Comparison of ENCODE assay signal across 33 cellular contexts in genomic region chr7:27207348-27207985, GRCh38. TPM values are rescaled to one million over a fixed set of nuclear protein-coding genes. Genes with fewer than 3 reads are reported as not detected.
"Had no signal": no experiment of that assay in that cellular context is flagged by ENCODE, and none has a peak within 500 bp of the region (broad histone marks: within the 10 kb centered on the region; RNA-seq: fewer than 3 reads in every experiment).

No MANE protein-coding gene starts in this region.

- H3K36me3 ChIP-seq: ascending aorta, brain microvascular endothelial cell, gastroesophageal sphincter had no signal

- H3K4me1 ChIP-seq: parathyroid adenoma had no signal

- H3K9ac ChIP-seq: parathyroid adenoma had no signal

- H3K4me3 ChIP-seq: ascending aorta, gastroesophageal sphincter, testis had no signal

- DNase-seq: activated CD4-positive, alpha-beta memory T cell treated with anti-CD3 and anti-CD28 coated beads for 36 hours; activated CD4-positive, alpha-beta T cell treated with anti-CD3 and anti-CD28 coated beads, Interleukin-2, amount 10 ng/mL, durations not matched to agents 24 days and 14 days; activated CD4-positive, CD25-positive, alpha-beta regulatory T cell treated with anti-CD3 and anti-CD28 coated beads, Interleukin-2, amount 50 U/mL, for 72 hours; activated CD8-positive, alpha-beta memory T cell treated with anti-CD3 and anti-CD28 coated beads, Interleukin-2, amount 50 U/mL, for 48 hours; activated gamma-delta T cell; activated naive CD4-positive, alpha-beta T cell treated with anti-CD3 and anti-CD28 coated beads, Interleukin-2, amount 10 ng/mL, durations not matched to agents 7 days and 5 days; activated naive CD8-positive, alpha-beta T cell treated with anti-CD3 and anti-CD28 coated beads, Interleukin-2, amount 10 ng/mL, durations not matched to agents 7 days and 5 days; activated T-cell treated with anti-CD3 and anti-CD28 coated beads, Interleukin-2, amount 50 U/mL, for 24 hours; brain microvascular endothelial cell; cortex of kidney; hippocampal formation; kidney; naive thymus-derived CD8-positive, alpha-beta T cell; occipital lobe; right cardiac atrium; stimulated activated CD4-positive, alpha-beta T cell treated with anti-CD3 and anti-CD28 coated beads, Interleukin-2, amount 100 ng/mL, for 48 hours; stimulated activated naive CD4-positive, alpha-beta T cell treated with Interleukin-2 at 50 U/mL for 16 hours; T-helper 9 cell; testis had no signal

- H3K79me2 ChIP-seq: parathyroid adenoma had no signal

- H3K9me3 ChIP-seq: ascending aorta, gastroesophageal sphincter, testis had no signal

- H3K27ac ChIP-seq: ascending aorta, brain microvascular endothelial cell, gastroesophageal sphincter, parathyroid adenoma, testis had no signal

- ATAC-seq: gastroesophageal sphincter; left colon; naive thymus-derived CD8-positive, alpha-beta T cell; right cardiac atrium had no signal

- H2AFZ ChIP-seq: parathyroid adenoma had no signal

RNA-seq across cellular contexts. Expression of gene HOXA13, which starts 7.6 kb away (rescaled TPM):
- total RNA-seq: activated CD4-positive, alpha-beta memory T cell treated with anti-CD3 and anti-CD28 coated beads for 36 hours; activated CD4-positive, alpha-beta T cell treated with anti-CD3 and anti-CD28 coated beads, Interleukin-2, amount 10 ng/mL, durations not matched to agents 24 days and 14 days; activated CD8-positive, alpha-beta memory T cell treated with anti-CD3 and anti-CD28 coated beads for 36 hours; activated naive CD8-positive, alpha-beta T cell treated with anti-CD3 and anti-CD28 coated beads, Interleukin-2, amount 10 ng/mL, durations not matched to agents 7 days and 5 days; ascending aorta; cardiac septum; cerebellum; fibroblast of lung; naive thymus-derived CD8-positive, alpha-beta T cell; neural crest cell; occipital lobe; right cardiac atrium; T-helper 1 cell treated with Interleukin-12 subunit alpha and Interleukin-12 subunit beta and Interleukin-4 antibody, amounts not matched to agents 30 ng/mL and 1 ng/mL, for 36 hours; testis had no signal
- polyA plus RNA-seq: endothelial cell of umbilical vein; esophagus; fibroblast of lung; naive thymus-derived CD8-positive, alpha-beta T cell; right cardiac atrium had no signal

RNA-seq across cellular contexts. Expression of gene HOXA11, which starts 22.4 kb away (rescaled TPM):
- total RNA-seq: activated CD4-positive, alpha-beta memory T cell treated with anti-CD3 and anti-CD28 coated beads for 36 hours; activated CD4-positive, alpha-beta T cell treated with anti-CD3 and anti-CD28 coated beads, Interleukin-2, amount 10 ng/mL, durations not matched to agents 24 days and 14 days; activated CD8-positive, alpha-beta memory T cell treated with anti-CD3 and anti-CD28 coated beads for 36 hours; activated naive CD8-positive, alpha-beta T cell treated with anti-CD3 and anti-CD28 coated beads, Interleukin-2, amount 10 ng/mL, durations not matched to agents 7 days and 5 days; ascending aorta; cardiac septum; cerebellum; fibroblast of lung; naive thymus-derived CD8-positive, alpha-beta T cell; neural crest cell; occipital lobe; right cardiac atrium; T-helper 1 cell treated with Interleukin-12 subunit alpha and Interleukin-12 subunit beta and Interleukin-4 antibody, amounts not matched to agents 30 ng/mL and 1 ng/mL, for 36 hours had no signal
- polyA plus RNA-seq: esophagus; naive thymus-derived CD8-positive, alpha-beta T cell; right cardiac atrium had no signal

RNA-seq across cellular contexts. Expression of gene HOXA10, which starts 33.3 kb away (rescaled TPM):
- total RNA-seq: activated CD4-positive, alpha-beta memory T cell treated with anti-CD3 and anti-CD28 coated beads for 36 hours; activated CD4-positive, alpha-beta T cell treated with anti-CD3 and anti-CD28 coated beads, Interleukin-2, amount 10 ng/mL, durations not matched to agents 24 days and 14 days; activated naive CD8-positive, alpha-beta T cell treated with anti-CD3 and anti-CD28 coated beads, Interleukin-2, amount 10 ng/mL, durations not matched to agents 7 days and 5 days; ascending aorta; cardiac septum; cerebellum; naive thymus-derived CD8-positive, alpha-beta T cell; occipital lobe; right cardiac atrium; T-helper 1 cell treated with Interleukin-12 subunit alpha and Interleukin-12 subunit beta and Interleukin-4 antibody, amounts not matched to agents 30 ng/mL and 1 ng/mL, for 36 hours had no signal
- polyA plus RNA-seq: right cardiac atrium had no signal

RNA-seq across cellular contexts. Expression of gene EVX1, which starts 35.1 kb away (rescaled TPM):
- total RNA-seq: activated CD4-positive, alpha-beta memory T cell treated with anti-CD3 and anti-CD28 coated beads for 36 hours; activated CD4-positive, alpha-beta T cell treated with anti-CD3 and anti-CD28 coated beads, Interleukin-2, amount 10 ng/mL, durations not matched to agents 24 days and 14 days; activated CD8-positive, alpha-beta memory T cell treated with anti-CD3 and anti-CD28 coated beads for 36 hours; activated naive CD8-positive, alpha-beta T cell treated with anti-CD3 and anti-CD28 coated beads, Interleukin-2, amount 10 ng/mL, durations not matched to agents 7 days and 5 days; ascending aorta; cardiac septum; cerebellum; endothelial cell of umbilical vein; fibroblast of lung; fibroblast of villous mesenchyme; gastroesophageal sphincter; kidney; lower leg skin; naive thymus-derived CD8-positive, alpha-beta T cell; occipital lobe; right cardiac atrium; T-helper 1 cell treated with Interleukin-12 subunit alpha and Interleukin-12 subunit beta and Interleukin-4 antibody, amounts not matched to agents 30 ng/mL and 1 ng/mL, for 36 hours had no signal
- polyA plus RNA-seq: endothelial cell of umbilical vein; esophagus; fibroblast of lung; naive thymus-derived CD8-positive, alpha-beta T cell had no signal

RNA-seq across cellular contexts. Expression of gene HOXA9, which starts 42.1 kb away (rescaled TPM):
- total RNA-seq: activated CD4-positive, alpha-beta T cell treated with anti-CD3 and anti-CD28 coated beads, Interleukin-2, amount 10 ng/mL, durations not matched to agents 24 days and 14 days; activated CD8-positive, alpha-beta memory T cell treated with anti-CD3 and anti-CD28 coated beads for 36 hours; activated naive CD8-positive, alpha-beta T cell treated with anti-CD3 and anti-CD28 coated beads, Interleukin-2, amount 10 ng/mL, durations not matched to agents 7 days and 5 days; ascending aorta; cardiac septum; cerebellum; fibroblast of lung; naive thymus-derived CD8-positive, alpha-beta T cell; occipital lobe; right cardiac atrium; T-helper 1 cell treated with Interleukin-12 subunit alpha and Interleukin-12 subunit beta and Interleukin-4 antibody, amounts not matched to agents 30 ng/mL and 1 ng/mL, for 36 hours had no signal
- polyA plus RNA-seq: right cardiac atrium had no signal
